7 cellular contexts compared by ENCODE assay signal in genomic region chr6:24721461-24722215, GRCh38. TPM values are rescaled to one million over a fixed set of nuclear protein-coding genes. Genes with fewer than 3 reads are reported as not detected.
DNase-seq lines count a peak whose midpoint lies in the region; ATAC-seq and TF ChIP-seq lines count a peak whose summit lies in the region.

No MANE protein-coding gene starts in this region.

- H3K4me3 Mint-ChIP-seq in T-helper 2 cell treated with Interferon-gamma antibody and Interleukin-4, amounts not matched to agents 5 μg/mL and 100 μg/mL, for 36 hours: peak overlapping the region; percentile 100
- H3K4me3 Mint-ChIP-seq in natural killer cell: peak overlapping the region; percentile 100

- H3K36me3 Mint-ChIP-seq in T-helper 2 cell treated with Interferon-gamma antibody and Interleukin-4, amounts not matched to agents 5 μg/mL and 100 μg/mL, for 36 hours (ENCODE audit: low read depth): peaks cover 32% of the 10 kb centered on the region
- H3K36me3 Mint-ChIP-seq in natural killer cell: no peaks in the 10 kb centered on the region

- ATAC-seq in GM19467 (IDR thresholded peaks at IDR 0.05; ENCODE audit: unreplicated experiment) (peak; percentile 43), HG03469 (IDR thresholded peaks at IDR 0.05; ENCODE audit: unreplicated experiment) (peak; percentile 14), natural killer cell (peak; percentile 56 to 73 (median 62))

- peak; percentile 66 for TF ChIP-seq POLR2A in erythroblast (IDR thresholded peaks at IDR 0.05; ENCODE audit: low read length)

- peaks cover 23% of the 10 kb centered on the region for H3K4me1 Mint-ChIP-seq in T-helper 2 cell treated with Interferon-gamma antibody and Interleukin-4, amounts not matched to agents 5 μg/mL and 100 μg/mL, for 36 hours (ENCODE audit: low read depth)
- H3K4me1 Mint-ChIP-seq in natural killer cell: peaks cover 46 to 54% of the 10 kb centered on the region in 2 donors

- peak overlapping the region; percentile 58 for H3K4me3 ChIP-seq in GM12864 (ENCODE audit: low read depth, low read length)

- no peak for TF ChIP-seq CTCF in GM12864 (IDR thresholded peaks at IDR 0.05; ENCODE audit: low read depth, low read length, missing control alignments)
- TF ChIP-seq CTCF in natural killer cell (IDR thresholded peaks at IDR 0.05): no peak

- no peaks in the 10 kb centered on the region for H3K27me3 Mint-ChIP-seq in T-helper 2 cell treated with Interferon-gamma antibody and Interleukin-4, amounts not matched to agents 5 μg/mL and 100 μg/mL, for 36 hours (ENCODE audit: low read depth)
- peaks cover 5 to 7% of the 10 kb centered on the region in 2 donors for H3K27me3 Mint-ChIP-seq in natural killer cell (ENCODE audit: low read depth in 2 of 2)

- no peaks in the 10 kb centered on the region for H3K9me3 Mint-ChIP-seq in T-helper 2 cell treated with Interferon-gamma antibody and Interleukin-4, amounts not matched to agents 5 μg/mL and 100 μg/mL, for 36 hours
- no peaks in the 10 kb centered on the region for H3K9me3 Mint-ChIP-seq in natural killer cell

- DNase-seq in GM12864 (ENCODE audit: low read depth) (peak; percentile 80), erythroblast (lab: John Stamatoyannopoulos, UW) (no peak), natural killer cell (no peak), posterior vena cava (ENCODE audit: low spot score) (no peak)
- DNase-seq in T-helper 2 cell treated with Interferon-gamma antibody and Interleukin-4, amounts not matched to agents 5 μg/mL and 100 μg/mL, for 36 hours (ENCODE audit: low spot score): no peak

- intact Hi-C loops in natural killer cell (cut with micrococcal nuclease): loop anchor here (1.0 to 2.0 kb wide), 3 partner anchors 53 to 1305 kb away; partner anchors contain the start of gene GMNN
- intact Hi-C loops in posterior vena cava (cut with DNase I): no loop called here

- H3K27ac Mint-ChIP-seq in T-helper 2 cell treated with Interferon-gamma antibody and Interleukin-4, amounts not matched to agents 5 μg/mL and 100 μg/mL, for 36 hours: peak overlapping the region; percentile 100
- H3K27ac Mint-ChIP-seq in natural killer cell: peak overlapping the region; percentile 96 to 99

RNA-seq across cellular contexts. Expression of gene C6orf62, which starts 2.7 kb away (rescaled TPM):
- total RNA-seq in natural killer cell (100 to 1,000 TPM; 129 to 163 (median 130) TPM), posterior vena cava (10 to 100 TPM; 63.9 to 70.3 TPM)

RNA-seq across cellular contexts. Expression of gene GMNN, which starts 53.1 kb away (rescaled TPM):
- total RNA-seq in natural killer cell: 10 to 100 TPM; 11.0 to 23.7 (median 17.8) TPM
- total RNA-seq in posterior vena cava: 1 to 10 TPM; 6.0 to 7.5 TPM

RNA-seq across cellular contexts. Expression of gene ACOT13, which starts 54.8 kb away (rescaled TPM):
- total RNA-seq in natural killer cell: 1 to 10 TPM; 3.2 to 4.3 (median 4.2) TPM
- total RNA-seq in posterior vena cava: 10 to 100 TPM; 10.4 to 11.4 TPM

RNA-seq across cellular contexts. Expression of gene TDP2, which starts 54.9 kb away (rescaled TPM):
- total RNA-seq in natural killer cell (10 to 100 TPM; 43.2 to 51.9 (median 49.5) TPM), posterior vena cava (10 to 100 TPM; 25.8 to 32.8 TPM)
